Comparison of ENCODE assay signal across 6 cellular contexts in genomic region chr10:79871729-79872128, GRCh38. TPM values are rescaled to one million over a fixed set of nuclear protein-coding genes. Genes with fewer than 3 reads are reported as not detected.
"Had no signal": no experiment of that assay in that cellular context is flagged by ENCODE, and none has a peak within 500 bp of the region (broad histone marks: within the 10 kb centered on the region; RNA-seq: fewer than 3 reads in every experiment).

No MANE protein-coding gene starts in this region.

RNA-seq across cellular contexts. Expression of gene NUTM2E, which starts 45.2 kb away (rescaled TPM):
- total RNA-seq: subcutaneous adipose tissue, suprapubic skin, thoracic aorta, upper lobe of right lung, urinary bladder, vagina had no signal
